Comparison of ENCODE assay signal across 8 cellular contexts in the genomic region with DNA sequence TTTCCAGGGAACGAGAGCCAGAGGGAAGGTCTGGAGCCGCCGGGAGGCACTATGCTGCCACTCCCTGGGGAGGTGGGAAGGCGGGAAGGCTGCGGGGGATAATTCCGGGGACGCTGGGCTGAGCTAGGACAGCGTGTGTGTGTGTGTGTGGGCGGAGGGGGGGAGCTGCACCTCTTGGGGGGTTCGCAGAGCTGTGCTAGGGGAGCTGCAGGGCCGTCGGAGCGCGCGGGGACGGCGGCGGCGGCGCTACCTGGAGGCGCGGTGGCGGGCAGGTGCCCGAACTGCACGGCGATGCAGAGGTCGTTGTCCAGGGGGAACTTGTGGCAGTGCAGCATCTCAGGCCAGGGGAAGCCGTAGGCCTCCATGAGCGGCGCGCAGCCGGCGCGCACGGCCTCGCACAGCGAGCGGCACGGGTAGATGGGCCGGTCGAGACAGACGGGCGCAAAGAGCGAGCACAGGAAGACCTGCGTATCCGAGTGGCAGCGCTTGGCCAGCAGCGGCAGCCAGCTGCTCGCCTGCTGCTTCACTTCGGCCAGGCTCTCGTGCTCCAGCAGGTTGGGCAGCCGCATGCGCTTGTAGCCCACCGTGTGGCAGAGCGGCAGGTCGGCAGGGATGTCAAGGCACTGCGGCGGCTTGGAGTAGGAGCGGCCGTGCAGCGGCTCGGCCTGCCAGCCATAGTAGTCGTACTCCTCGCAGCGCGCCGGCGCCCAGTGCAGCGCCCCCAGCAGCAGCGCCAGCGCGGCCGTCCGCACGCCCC. TPM values are rescaled to one million over a fixed set of nuclear protein-coding genes. Genes with fewer than 3 reads are reported as not detected.
DNase-seq lines count a peak whose midpoint lies in the region; ATAC-seq and TF ChIP-seq lines count a peak whose summit lies in the region.

No MANE protein-coding gene starts in this region.

- H3K36me3 Mint-ChIP-seq in activated naive CD8-positive, alpha-beta T cell = peaks cover 5% of the 10 kb centered on the region

- peaks cover 8% of the 10 kb centered on the region for H3K27me3 Mint-ChIP-seq in activated naive CD8-positive, alpha-beta T cell

- DNase-seq in 8988T (peak; percentile 84), ELR (ENCODE audit: low read depth) (peak; percentile 32), suprapubic skin (ENCODE audit: low spot score in 2 of 2) (no peak), NCI-H128 (lab: John Stamatoyannopoulos, UW; ENCODE audit: unreplicated experiment) (no peak), amniotic stem cell (lab: John Stamatoyannopoulos, UW) (no peak)

- ATAC-seq in GM21515 (IDR thresholded peaks at IDR 0.05; ENCODE audit: unreplicated experiment) = no peak

- H3K4me3 Mint-ChIP-seq in activated naive CD8-positive, alpha-beta T cell = peak overlapping the region; percentile 82

- H3K36me3 ChIP-seq in iPS-18a (ENCODE audit: control insufficient read depth, low read depth, low read length) = no peaks in the 10 kb centered on the region
- H3K36me3 ChIP-seq in suprapubic skin = no peaks in the 10 kb centered on the region

- H3K9me3 Mint-ChIP-seq in activated naive CD8-positive, alpha-beta T cell (ENCODE audit: low read depth) = no peaks in the 10 kb centered on the region

- no peak for TF ChIP-seq POLR2A in suprapubic skin (IDR thresholded peaks at IDR 0.05)

- no peak for TF ChIP-seq CTCF in suprapubic skin (IDR thresholded peaks at IDR 0.05)

- no peak overlapping the region for H3K27ac Mint-ChIP-seq in activated naive CD8-positive, alpha-beta T cell

- H3K4me3 ChIP-seq in iPS-18a (ENCODE audit: low read length) (peak overlapping the region; percentile 66), suprapubic skin (peak overlapping the region; percentile 42)

- H3K9ac ChIP-seq in iPS-18a (ENCODE audit: low read length) = peak overlapping the region; percentile 14

- H3K9me3 ChIP-seq in iPS-18a (ENCODE audit: control insufficient read depth, low read depth, low read length) = no peaks in the 10 kb centered on the region
- no peaks in the 10 kb centered on the region for H3K9me3 ChIP-seq in suprapubic skin

- peaks cover 26% of the 10 kb centered on the region for H3K4me1 Mint-ChIP-seq in activated naive CD8-positive, alpha-beta T cell (ENCODE audit: low read depth)

- H3K27ac ChIP-seq in iPS-18a (ENCODE audit: low read length) = no peak overlapping the region
- no peak overlapping the region for H3K27ac ChIP-seq in suprapubic skin

- WGBS in suprapubic skin = 0% methylated on average over 9 of the region's 75 CpGs

- TF ChIP-seq EP300 in suprapubic skin (IDR thresholded peaks at IDR 0.05) = no peak

- H3K27me3 ChIP-seq in iPS-18a (ENCODE audit: control insufficient read depth, insufficient read depth, low read length) = peaks cover 52% of the 10 kb centered on the region
- H3K27me3 ChIP-seq in suprapubic skin = peaks cover 54% of the 10 kb centered on the region

- H3K4me1 ChIP-seq in iPS-18a (ENCODE audit: control insufficient read depth, low read depth, low read length) (peaks cover 11% of the 10 kb centered on the region), suprapubic skin (peaks cover 13% of the 10 kb centered on the region)

RNA-seq across cellular contexts. Expression of gene SFRP5, which starts 0.6 kb away (rescaled TPM):
- total RNA-seq in suprapubic skin = 1 to 10 TPM in 3 of 4 donors, under 1 TPM in 1; 0.91 to 2.2 (median 1.0) TPM

RNA-seq across cellular contexts. Expression of gene ZFYVE27, which starts 34.3 kb away (rescaled TPM):
- 10 to 100 TPM; 25.8 to 60.5 (median 39.6) TPM for total RNA-seq in suprapubic skin

RNA-seq across cellular contexts. Expression of gene MARVELD1, which starts 57.7 kb away (rescaled TPM):
- 10 to 100 TPM; 25.8 to 36.7 (median 31.0) TPM for total RNA-seq in suprapubic skin

Comparison
In these comparisons a context has a peak if more than half of its experiments do, and no peak if none do; other contexts are left out.
1. DNase-seq: peak in 8988T (single experiment) and ELR (single experiment); none in suprapubic skin (0 of 2), NCI-H128 (single experiment) and amniotic stem cell (single experiment).